In the genomic region with DNA sequence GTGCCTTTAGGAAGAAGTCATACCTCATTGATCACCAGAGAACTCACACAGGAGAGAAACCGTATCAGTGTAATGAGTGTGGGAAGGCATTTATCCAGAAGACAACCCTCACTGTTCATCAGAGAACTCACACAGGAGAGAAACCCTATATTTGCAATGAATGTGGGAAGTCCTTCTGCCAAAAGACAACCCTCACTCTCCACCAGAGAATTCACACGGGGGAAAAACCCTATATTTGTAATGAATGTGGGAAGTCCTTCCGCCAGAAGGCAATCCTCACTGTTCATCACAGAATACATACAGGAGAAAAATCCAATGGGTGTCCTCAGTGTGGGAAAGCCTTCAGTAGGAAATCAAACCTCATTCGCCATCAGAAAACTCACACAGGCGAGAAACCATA, we compare ENCODE assay signal across 2 cellular contexts.
TF ChIP-seq lines count a peak whose summit lies in the region.

No MANE protein-coding gene starts in this region.

TF ChIP-seq in HCT116, 20 proteins besides CTCF, POLR2A, EP300 and RAD21:
- no peak for TF ChIP-seq CBX3 (IDR thresholded peaks at IDR 0.05; ENCODE audit: low read depth)
- TF ChIP-seq ZNF274 (IDR thresholded peaks at IDR 0.05; ENCODE audit: low read depth, low read length), result 0 out of 2 replicates have a peak, but pooled peaks have one; percentile 17

TF ChIP-seq in GM12878, 131 proteins besides CTCF, POLR2A, EP300 and RAD21:
- TF ChIP-seq JUNB (IDR thresholded peaks at IDR 0.05) (no peak), LARP7 (IDR thresholded peaks at IDR 0.05) (no peak)
